ENCODE assay signal across 10 cellular contexts in the genomic region with DNA sequence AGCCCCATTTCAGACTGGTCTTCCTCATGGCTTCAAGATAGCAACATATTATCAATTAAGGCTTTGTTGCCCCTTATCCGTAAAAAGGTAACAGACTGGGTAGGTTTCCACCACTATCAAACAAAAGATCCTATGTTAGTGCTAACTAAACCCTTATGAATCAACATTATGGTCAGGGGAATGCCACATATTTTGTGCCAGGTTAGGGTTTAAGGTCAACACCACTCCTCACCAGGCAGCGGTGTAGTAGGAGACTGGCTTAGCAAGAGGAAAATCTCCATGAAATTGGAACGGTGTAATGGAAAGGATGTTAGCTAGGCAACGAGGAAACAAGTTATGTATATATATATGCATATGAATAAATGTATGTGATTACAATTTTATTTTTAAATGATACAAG.
"Had no signal": no experiment of that assay in that cellular context is flagged by ENCODE, and none has a peak within 500 bp of the region (broad histone marks: within the 10 kb centered on the region; RNA-seq: fewer than 3 reads in every experiment).

No MANE protein-coding gene starts in this region.

- FAIRE-seq: H1 had no signal

- DNase-seq: GM23248, GOT3, H7, H9, HCEC 1CT, HFFc6 had no signal

- H3K9me3 ChIP-seq: HAP-1 had no signal

- H3K4me3 ChIP-seq: GM23248, GM23338, HAP-1 had no signal

- H3K27ac Mint-ChIP-seq: GM23338, H9, HFFc6 had no signal

- H3K9me3 Mint-ChIP-seq: H9 had no signal

- H3K36me3 ChIP-seq: HAP-1 had no signal

- H3K4me3 Mint-ChIP-seq: GM23338, H9, HFFc6 had no signal

- H3K27ac ChIP-seq: GM23248 had no signal

- ATAC-seq: GM23338, HCT116 had no signal

- H3K4me1 ChIP-seq: HAP-1 had no signal

- H3K4me1 Mint-ChIP-seq: GM23338 had no signal
